Comparison of ENCODE assay signal across 8 cellular contexts in the genomic region with DNA sequence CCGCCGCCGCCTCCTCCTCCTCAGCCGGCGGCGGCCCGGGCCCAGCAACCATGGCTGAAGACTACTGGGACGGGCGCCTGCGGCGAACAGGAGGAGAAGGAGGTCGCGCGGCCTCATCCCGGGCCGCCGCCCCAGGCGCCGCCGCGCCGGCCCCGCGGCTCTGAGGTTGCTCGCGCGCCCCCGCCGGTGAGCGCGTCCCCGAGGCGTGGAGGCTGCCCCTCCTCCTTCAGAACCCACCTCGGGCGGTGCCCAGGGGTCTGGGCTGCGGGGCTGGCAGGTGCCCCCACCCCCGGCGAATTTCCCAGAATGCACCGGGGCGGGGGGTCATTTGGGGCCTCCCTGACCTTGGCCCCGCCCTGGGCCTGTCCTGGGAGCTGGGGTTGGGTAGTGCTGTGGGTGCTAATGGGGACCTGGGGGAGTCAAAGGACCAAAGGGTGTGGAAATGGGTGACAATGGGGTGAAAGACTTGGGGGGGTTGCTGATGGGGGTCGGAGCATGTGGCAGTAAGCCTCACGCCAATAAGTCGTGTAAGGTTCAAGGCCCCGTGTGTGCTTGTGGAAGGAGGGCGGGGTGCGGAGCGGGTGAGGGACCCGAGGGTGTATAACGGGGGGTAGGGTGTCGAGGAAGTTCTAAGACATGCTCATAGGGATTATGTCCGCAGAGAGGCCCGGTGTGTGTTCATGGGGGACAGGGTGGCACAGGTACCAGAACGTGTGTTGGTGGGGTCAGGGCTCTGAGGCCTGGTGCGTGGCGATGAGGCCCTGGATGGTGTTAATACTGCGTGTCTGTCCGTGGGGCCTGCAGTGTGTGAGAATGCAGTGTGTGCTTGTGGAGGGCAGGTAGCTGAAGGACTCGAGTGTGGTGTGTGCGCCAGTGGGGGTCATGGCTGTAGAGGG. TPM values are rescaled to one million over a fixed set of nuclear protein-coding genes. Genes with fewer than 3 reads are reported as not detected.
DNase-seq lines count a peak whose midpoint lies in the region; ATAC-seq and TF ChIP-seq lines count a peak whose summit lies in the region.

No MANE protein-coding gene starts in this region.

- no peaks in the 10 kb centered on the region for H3K27me3 ChIP-seq in Panc1 (ENCODE audit: control insufficient read depth, insufficient read depth, low read length)
- no peaks in the 10 kb centered on the region for H3K27me3 ChIP-seq in gastrocnemius medialis

- no peaks in the 10 kb centered on the region; the same call in 1 of the 2 replicates for H3K36me3 ChIP-seq in Panc1 (ENCODE audit: control insufficient read depth, insufficient read depth, low read length)
- H3K36me3 ChIP-seq in gastrocnemius medialis = peaks cover 0 to 34% of the 10 kb centered on the region in 2 donors

- no peak for DNase-seq in Panc1 (ENCODE audit: low read depth, low spot score)
- peak; percentile 39 to 62 for DNase-seq in activated naive CD4-positive, alpha-beta T cell treated with anti-CD3 and anti-CD28 coated beads, Interleukin-2, amount 50 U/mL, for 72 hours (ENCODE audit: low spot score in 2 of 2)
- peak; percentile 66 for DNase-seq in left ventricle myocardium superior
- peak in 1 of 2 donors; percentile 59 for DNase-seq in gastrocnemius medialis
- no peak for DNase-seq in DMS114 treated with DMSO at 0.1 percent for 48 hours (lab: John Stamatoyannopoulos, UW; ENCODE audit: unreplicated experiment)

- no peaks in the 10 kb centered on the region for H3K9me3 Mint-ChIP-seq in activated naive CD4-positive, alpha-beta T cell treated with anti-CD3 and anti-CD28 coated beads, Interleukin-2, amount 50 U/mL, for 72 hours

- H3K9me3 ChIP-seq in Panc1 (ENCODE audit: control insufficient read depth, insufficient read depth, low read depth, low read length) (no peaks in the 10 kb centered on the region), gastrocnemius medialis (no peaks in the 10 kb centered on the region)

- in situ Hi-C loops in Panc1 (cut with HindIII; ENCODE audit: low pct_unique_long_range_greater_than_20kb, low sequenced_read_pairs) = no loop called here
- in situ Hi-C loops in gastrocnemius medialis (cut with MboI; ENCODE audit: low sequenced_read_pairs in 4 of 4) = loop anchor here in 2 of 4 donors (25.0 kb wide), 2 partner anchors 293 to 318 kb away; no protein-coding TSS in a partner anchor

- peak in 1 of 2 donors; percentile 30 for TF ChIP-seq POLR2A in gastrocnemius medialis (IDR thresholded peaks at IDR 0.05)

- H3K27ac Mint-ChIP-seq in activated naive CD4-positive, alpha-beta T cell treated with anti-CD3 and anti-CD28 coated beads, Interleukin-2, amount 50 U/mL, for 72 hours = peak overlapping the region; percentile 99

- TF ChIP-seq CTCF in Panc1 (IDR thresholded peaks at IDR 0.05) (no peak), gastrocnemius medialis (IDR thresholded peaks at IDR 0.05 in 4 of 5, conservative IDR thresholded peaks at IDR 0.05 in 1 of 5) (no peak)

- ATAC-seq in GM19468 (IDR thresholded peaks at IDR 0.05; ENCODE audit: extremely low read depth, unreplicated experiment) (peak; percentile 0), Panc1 (no peak), left ventricle myocardium superior (peak; percentile 14), gastrocnemius medialis (peak in 1 of 2 donors; percentile 27), GM18867 (IDR thresholded peaks at IDR 0.05; ENCODE audit: unreplicated experiment) (no peak), GM18498 (IDR thresholded peaks at IDR 0.05; ENCODE audit: unreplicated experiment) (no peak)
- ATAC-seq in activated naive CD4-positive, alpha-beta T cell treated with anti-CD3 and anti-CD28 coated beads, Interleukin-2, amount 50 U/mL, for 72 hours = no peak

- POLR2A ChIA-PET in Panc1 (lab: Charles Lee) = interaction anchor here (0.6 kb wide), 1 partner anchor 303 kb away, joined by 3 read pairs; no protein-coding TSS in a partner anchor

- peaks cover 22% of the 10 kb centered on the region for H3K4me1 ChIP-seq in Panc1 (ENCODE audit: control insufficient read depth, insufficient read depth, low read length)
- H3K4me1 ChIP-seq in gastrocnemius medialis = peaks cover 13 to 20% of the 10 kb centered on the region in 2 donors

- intact Hi-C loops in Panc1 (cut with micrococcal nuclease; ENCODE audit: unreplicated experiment) = no loop called here
- intact Hi-C loops in left ventricle myocardium superior (cut with micrococcal nuclease) = no loop called here
- intact Hi-C loops in gastrocnemius medialis (cut with DNase I; ENCODE audit: low total_unique reads) = loop anchor here (1.0 to 5.0 kb wide), 5 partner anchors 14 to 1948 kb away; partner anchors contain the start of genes UBA1 and USP11

- H3K27ac ChIP-seq in Panc1 (ENCODE audit: low read length) (peak overlapping the region; percentile 98), gastrocnemius medialis (peak overlapping the region; percentile 92 to 99 (median 96))

- peak overlapping the region; percentile 89 to 90 for H3K4me3 ChIP-seq in Panc1 (ENCODE audit: low read depth in 2 of 2, low read length in 2 of 2)
- peak overlapping the region; percentile 67 to 75 (median 72) for H3K4me3 ChIP-seq in gastrocnemius medialis

- peaks cover 18 to 26% of the 10 kb centered on the region in 2 donors for H3K36me3 Mint-ChIP-seq in activated naive CD4-positive, alpha-beta T cell treated with anti-CD3 and anti-CD28 coated beads, Interleukin-2, amount 50 U/mL, for 72 hours

- CTCF ChIA-PET in Panc1 (lab: Charles Lee) = no interaction called here

- BruUV-seq in Panc1 (replicated peaks; lab: Mats Ljungman, UMichigan) = no TSS peak

RNA-seq across cellular contexts. Expression of gene CDK16, which starts 0.7 kb away (rescaled TPM):
- 134 TPM for total RNA-seq in Panc1 (2021; ENCODE audit: unreplicated experiment)
- polyA plus RNA-seq in Panc1 (2012; ENCODE audit: insufficient read length) = 135 TPM
- 10 to 100 TPM; 69.5 to 95.8 TPM for total RNA-seq in activated naive CD4-positive, alpha-beta T cell treated with anti-CD3 and anti-CD28 coated beads, Interleukin-2, amount 50 U/mL, for 72 hours
- 155 TPM for total RNA-seq in left ventricle myocardium superior
- total RNA-seq in gastrocnemius medialis = 100 to 1,000 TPM; 124 to 208 (median 178) TPM

RNA-seq across cellular contexts. Expression of gene USP11, which starts 13.6 kb away (rescaled TPM):
- total RNA-seq in Panc1 (2021; ENCODE audit: unreplicated experiment) (82.4 TPM), left ventricle myocardium superior (31.4 TPM), gastrocnemius medialis (10 to 100 TPM; 17.0 to 35.3 (median 25.0) TPM)
- polyA plus RNA-seq in Panc1 (2012; ENCODE audit: insufficient read length) = 105 TPM
- 10 to 100 TPM; 14.5 to 22.2 TPM for total RNA-seq in activated naive CD4-positive, alpha-beta T cell treated with anti-CD3 and anti-CD28 coated beads, Interleukin-2, amount 50 U/mL, for 72 hours

RNA-seq across cellular contexts. Expression of gene UBA1, which starts 25.5 kb away (rescaled TPM):
- total RNA-seq in Panc1 (2021; ENCODE audit: unreplicated experiment) = 302 TPM
- 333 TPM for polyA plus RNA-seq in Panc1 (2012; ENCODE audit: insufficient read length)
- total RNA-seq in activated naive CD4-positive, alpha-beta T cell treated with anti-CD3 and anti-CD28 coated beads, Interleukin-2, amount 50 U/mL, for 72 hours = 100 to 1,000 TPM; 236 to 259 TPM
- total RNA-seq in left ventricle myocardium superior = 100 TPM
- 100 to 1,000 TPM; 113 to 181 (median 162) TPM for total RNA-seq in gastrocnemius medialis

Comparison
In these comparisons a context has a peak if more than half of its experiments do, and no peak if none do; other contexts are left out.
1. ATAC-seq: peak in GM19468 (single experiment) and left ventricle myocardium superior (single experiment); none in Panc1 (single experiment), activated naive CD4-positive, alpha-beta T cell treated with anti-CD3 and anti-CD28 coated beads, Interleukin-2, amount 50 U/mL, for 72 hours (0 of 2), GM18867 (single experiment) and GM18498 (single experiment).
2. DNase-seq: peak in activated naive CD4-positive, alpha-beta T cell treated with anti-CD3 and anti-CD28 coated beads, Interleukin-2, amount 50 U/mL, for 72 hours (2 of 2) and left ventricle myocardium superior (single experiment); none in Panc1 (single experiment) and DMS114 treated with DMSO at 0.1 percent for 48 hours (single experiment).